ENCODE assay signal across 8 cellular contexts in genomic region chr2:105337122-105338019, GRCh38. TPM values are rescaled to one million over a fixed set of nuclear protein-coding genes. Genes with fewer than 3 reads are reported as not detected.
DNase-seq lines count a peak whose midpoint lies in the region; ATAC-seq and TF ChIP-seq lines count a peak whose summit lies in the region.

TSS of gene C2orf49 (plus strand) at chr2:105337540. CDS start at chr2:105337588, 48 bp downstream.

- WGBS in spleen, 5 donors = 0 to 1% (median 0%) methylated on average over 49 to 58 of the region's 58 CpGs

- intact Hi-C loops in spleen (cut with DNase I; ENCODE audit: low total_unique reads) = no loop called here

- H3K4me1 ChIP-seq in spleen = peaks cover 18 to 59% (median 29%) of the 10 kb centered on the region in 6 donors

- DNase-seq in AG08395 (ENCODE audit: low spot score) = peak; percentile 82
- peak; percentile 82 for DNase-seq in NCI-H226
- DNase-seq in WTC11 (ENCODE audit: low spot score) = peak; percentile 88
- peak; percentile 84 to 85 for DNase-seq in cardiac fibroblast (ENCODE audit: low read depth in 2 of 2)
- peak; percentile 94 for DNase-seq in inferior parietal cortex (ENCODE audit: extremely low spot score)
- DNase-seq in spleen = peak; percentile 95

- peak within 1 kb of the TSS; percentile 82 to 85 for H3K4me3 ChIP-seq in cardiac fibroblast (replicated peaks in 1 of 2; ENCODE audit: low read depth in 2 of 2, low read length in 2 of 2)
- peak within 1 kb of the TSS; percentile 65 to 94 (median 78) for H3K4me3 ChIP-seq in spleen

- H3K36me3 ChIP-seq in spleen = peaks cover 0 to 44% (median 27%) of the 10 kb centered on the region in 6 donors

- CTCF ChIA-PET in WTC11 (lab: Charles Lee) = no interaction called here

- H3K27me3 ChIP-seq in spleen (replicated peaks in 1 of 7) = no peaks in the 10 kb centered on the region

- H3K9me3 Mint-ChIP-seq in WTC11 = no peaks in the 10 kb centered on the region

- H3K36me3 Mint-ChIP-seq in WTC11 = peaks cover 21% of the 10 kb centered on the region

- in situ Hi-C loops in GM18951 (cut with MboI; ENCODE audit: low sequenced_read_pairs, unreplicated experiment) = no loop called here

- H3K27ac ChIP-seq in spleen = peak within 1 kb of the TSS; percentile 90 to 97 (median 95)

- ATAC-seq in HG03175 (IDR thresholded peaks at IDR 0.05; ENCODE audit: unreplicated experiment) (peak; percentile 92), WTC11 (peak; percentile 96)

- POLR2A ChIA-PET in WTC11 (lab: Charles Lee) = interaction anchor here (1.2 kb wide), 1 partner anchor 8 kb away, joined by 4 read pairs; no protein-coding TSS in a partner anchor

- peak within 1 kb of the TSS; percentile 100 for H3K27ac Mint-ChIP-seq in WTC11

- no peaks in the 10 kb centered on the region for H3K27me3 Mint-ChIP-seq in WTC11 (ENCODE audit: low read depth)

- TF ChIP-seq POLR2A in GM18951 (IDR thresholded peaks at IDR 0.05; ENCODE audit: extremely low read depth, insufficient read depth, insufficient read length) = peak; percentile 74
- TF ChIP-seq POLR2A in spleen (IDR thresholded peaks at IDR 0.05) = peak in 1 of 3 donors; percentile 31

- TF ChIP-seq CTCF in WTC11 (IDR thresholded peaks at IDR 0.05) = no peak
- no peak for TF ChIP-seq CTCF in cardiac fibroblast (IDR thresholded peaks at IDR 0.05; ENCODE audit: low read depth, low read length)
- TF ChIP-seq CTCF in spleen (IDR thresholded peaks at IDR 0.05 in 8 of 11, conservative IDR thresholded peaks at IDR 0.05 in 3 of 11) = peak in 1 of 11 experiments; percentile 6

- H3K9me3 ChIP-seq in spleen = no peaks in the 10 kb centered on the region

- H3K4me3 Mint-ChIP-seq in WTC11 = peak within 1 kb of the TSS; percentile 100

- peaks cover 14% of the 10 kb centered on the region for H3K4me1 Mint-ChIP-seq in WTC11

TF ChIP-seq in WTC11, 78 proteins besides CTCF, POLR2A, EP300 and RAD21 (continues in another document):
- TF ChIP-seq USF2 (CRISPR knock-in tag; IDR thresholded peaks at IDR 0.05) (no peak), TEAD1 (CRISPR knock-in tag; IDR thresholded peaks at IDR 0.05) (peak; percentile 63; the same call in 1 of the 2 replicates), STAT6 (CRISPR knock-in tag; conservative IDR thresholded peaks at IDR 0.05; ENCODE audit: low read depth) (no peak), ATF1 (CRISPR knock-in tag; IDR thresholded peaks at IDR 0.05) (peak; percentile 77; the same call in 1 of the 2 replicates), FOXK1 (CRISPR knock-in tag; IDR thresholded peaks at IDR 0.05) (peak; percentile 95), ZNF317 (CRISPR knock-in tag; IDR thresholded peaks at IDR 0.05; ENCODE audit: borderline replicate concordance, low read depth) (no peak), NFE2L1 (CRISPR knock-in tag; IDR thresholded peaks at IDR 0.05) (0 out of 2 replicates have a peak, but pooled peaks have one; percentile 29), ZNF425 (CRISPR knock-in tag; conservative IDR thresholded peaks at IDR 0.05) (no peak), ARID4B (CRISPR knock-in tag; IDR thresholded peaks at IDR 0.05; ENCODE audit: borderline replicate concordance) (peak; percentile 64; the same call in 1 of the 2 replicates), TCF7 (CRISPR knock-in tag; IDR thresholded peaks at IDR 0.05; ENCODE audit: low read depth) (no peak), MAX (CRISPR knock-in tag; IDR thresholded peaks at IDR 0.05) (peak; percentile 78)

RNA-seq across cellular contexts. Expression of gene C2orf49, which starts in this region (rescaled TPM):
- total RNA-seq in WTC11 (2021) (15.9 to 17.2 TPM (median 16.6 TPM) in 3 replicates), spleen (10 to 100 TPM; 13.7 to 33.7 (median 18.3) TPM)
- 1 to 10 TPM; 4.3 to 6.7 (median 6.4) TPM for polyA plus RNA-seq in spleen

Comparison
In these comparisons a context has a peak if more than half of its experiments do, and no peak if none do; other contexts are left out.
1. Peak in every context shown above with its lines: DNase-seq, ATAC-seq, H3K4me3 ChIP-seq and H3K27ac ChIP-seq.